ENCODE assay signal across 8 cellular contexts in the genomic region with DNA sequence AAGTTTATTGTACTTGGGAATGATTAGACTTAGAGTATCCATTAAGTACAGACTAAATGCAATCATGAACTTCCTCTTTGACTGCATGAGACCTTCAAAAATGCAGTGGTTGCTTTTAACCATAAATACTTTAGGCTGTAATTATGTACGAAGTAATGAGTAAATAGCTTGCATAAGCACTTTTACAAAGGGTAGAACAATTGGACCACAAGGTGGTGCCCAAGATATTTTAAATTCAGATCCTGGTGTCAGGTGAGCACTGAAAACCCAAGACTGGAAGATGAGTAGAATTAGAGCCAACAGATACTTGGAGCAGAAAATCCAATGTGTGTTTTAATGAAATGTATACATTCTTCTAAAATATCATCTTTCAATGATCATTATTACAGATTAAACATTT. TPM values are rescaled to one million over a fixed set of nuclear protein-coding genes. Genes with fewer than 3 reads are reported as not detected.
DNase-seq lines count a peak whose midpoint lies in the region; ATAC-seq, FAIRE-seq and TF ChIP-seq lines count a peak whose summit lies in the region.

No MANE protein-coding gene starts in this region.

- intact Hi-C loops in adrenal gland (cut with DNase I) = no loop called here
- intact Hi-C loops in uterus (cut with DNase I; ENCODE audit: low total_unique reads) = no loop called here

- TF ChIP-seq POLR2A in adrenal gland (IDR thresholded peaks at IDR 0.05) (no peak), uterus (IDR thresholded peaks at IDR 0.05) (no peak)

- H3K27me3 ChIP-seq in adrenal gland (no peaks in the 10 kb centered on the region), uterus (no peaks in the 10 kb centered on the region)

- H3K27ac ChIP-seq in adrenal gland = no peak overlapping the region
- H3K27ac ChIP-seq in uterus = no peak overlapping the region

- no peaks in the 10 kb centered on the region for H3K4me1 ChIP-seq in adrenal gland (replicated peaks in 1 of 2)
- H3K4me1 ChIP-seq in uterus = no peaks in the 10 kb centered on the region

- peak; percentile 26 for TF ChIP-seq CTCF in GM12865 (IDR thresholded peaks at IDR 0.05; ENCODE audit: insufficient read depth, low read depth, low read length, missing control alignments)
- TF ChIP-seq CTCF in adrenal gland (IDR thresholded peaks at IDR 0.05) = peak in 5 of 6 experiments; percentile 36 to 56 (median 48)
- peak; percentile 14 to 53 (median 40) for TF ChIP-seq CTCF in uterus (IDR thresholded peaks at IDR 0.05)

- no peaks in the 10 kb centered on the region for H3K9me3 ChIP-seq in adrenal gland (replicated peaks in 1 of 3)
- H3K9me3 ChIP-seq in uterus = no peaks in the 10 kb centered on the region

- FAIRE-seq in islet of Langerhans (lab: Jason Lieb, UNC) = peak; percentile 88

- no peak overlapping the region for H3K4me3 ChIP-seq in GM12865 (ENCODE audit: low read depth, low read length)
- no peak overlapping the region for H3K4me3 ChIP-seq in adrenal gland
- no peak overlapping the region for H3K4me3 ChIP-seq in uterus

- DNase-seq in AG08395 (ENCODE audit: low spot score) (peak; percentile 32), GM12865 (ENCODE audit: low read depth) (peak; percentile 42), NCI-H2171 (lab: John Stamatoyannopoulos, UW) (peak; percentile 24), adrenal gland (peak in 4 of 7 donors; percentile 21 to 48 (median 30)), uterus (no peak)
- no peak for DNase-seq in activated CD8-positive, alpha-beta memory T cell treated with anti-CD3 and anti-CD28 coated beads, Interleukin-2, amount 50 U/mL, for 4 hours

- ATAC-seq in GM18511 (IDR thresholded peaks at IDR 0.05; ENCODE audit: unreplicated experiment) = no peak

- WGBS in adrenal gland, 4 donors = 11 to 16% (median 13%) methylated on average over 1 of the region's 1 CpG

- H3K36me3 ChIP-seq in adrenal gland (replicated peaks in 1 of 2) = no peaks in the 10 kb centered on the region
- H3K36me3 ChIP-seq in uterus = no peaks in the 10 kb centered on the region

RNA-seq across cellular contexts. Expression of gene RHOU, which starts 43.4 kb away (rescaled TPM):
- 10 to 100 TPM in 6 of 8 donors, 1 to 10 TPM in 2; 8.6 to 35.1 (median 13.7) TPM for total RNA-seq in adrenal gland
- 10 to 100 TPM in 1 of 3 donors, 1 to 10 TPM in 2; 6.1 to 17.5 (median 6.6) TPM for polyA plus RNA-seq in adrenal gland
- 10 to 100 TPM; 13.1 to 41.2 (median 26.6) TPM for total RNA-seq in uterus

Comparison
In these comparisons a context has a peak if more than half of its experiments do, and no peak if none do; other contexts are left out.
1. DNase-seq: peak in AG08395 (single experiment), GM12865 (single experiment), NCI-H2171 (single experiment) and adrenal gland (4 of 7); none in uterus (0 of 2) and activated CD8-positive, alpha-beta memory T cell treated with anti-CD3 and anti-CD28 coated beads, Interleukin-2, amount 50 U/mL, for 4 hours (single experiment).
2. Peak in every context shown above with its lines, with median percentiles within 50 percentile points of each other: CTCF ChIP-seq.